1 cellular context compared by ENCODE assay signal in genomic region chr1:169271094-169271493, GRCh38.
TF ChIP-seq lines count a peak whose summit lies in the region.

No MANE protein-coding gene starts in this region.

TF ChIP-seq in K562, 482 proteins besides CTCF, POLR2A, EP300 and RAD21 (continued from another document):
- no peak for TF ChIP-seq TSHZ1 (CRISPR knock-in tag; IDR thresholded peaks at IDR 0.05)
- TF ChIP-seq ZNF76 (CRISPR knock-in tag; IDR thresholded peaks at IDR 0.05; ENCODE audit: borderline replicate concordance): no peak
- no peak for TF ChIP-seq HNRNPK (IDR thresholded peaks at IDR 0.05; ENCODE audit: low read depth, low read length, poor library complexity, severe bottlenecking)
- peak; percentile 46; the same call in 1 of the 2 replicates for TF ChIP-seq LCOR (CRISPR knock-in tag; IDR thresholded peaks at IDR 0.05)
- TF ChIP-seq MTA2 (IDR thresholded peaks at IDR 0.05; ENCODE audit: low read depth): peak; percentile 23; the same call in 1 of the 2 replicates
- no peak for TF ChIP-seq GATAD2B (IDR thresholded peaks at IDR 0.05; ENCODE audit: borderline replicate concordance)
- TF ChIP-seq, protein P1, sequence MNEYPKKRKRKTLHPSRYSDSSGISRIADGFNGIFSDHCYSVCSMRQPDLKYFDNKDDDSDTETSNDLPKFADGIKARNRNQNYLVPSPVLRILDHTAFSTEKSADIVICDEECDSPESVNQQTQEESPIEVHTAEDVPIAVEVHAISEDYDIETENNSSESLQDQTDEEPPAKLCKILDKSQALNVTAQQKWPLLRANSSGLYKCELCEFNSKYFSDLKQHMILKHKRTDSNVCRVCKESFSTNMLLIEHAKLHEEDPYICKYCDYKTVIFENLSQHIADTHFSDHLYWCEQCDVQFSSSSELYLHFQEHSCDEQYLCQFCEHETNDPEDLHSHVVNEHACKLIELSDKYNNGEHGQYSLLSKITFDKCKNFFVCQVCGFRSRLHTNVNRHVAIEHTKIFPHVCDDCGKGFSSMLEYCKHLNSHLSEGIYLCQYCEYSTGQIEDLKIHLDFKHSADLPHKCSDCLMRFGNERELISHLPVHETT (CRISPR knock-in tag; conservative IDR thresholded peaks at IDR 0.05 in 1 of 2, IDR thresholded peaks at IDR 0.05 in 1 of 2): 0 out of 4 replicates have a peak, but pooled peaks of 1 of the 2 experiments have one; percentile 20
- TF ChIP-seq FOSL1 (tag; conservative IDR thresholded peaks at IDR 0.05): 0 out of 2 replicates have a peak, but pooled peaks have one; percentile 34
- peak; percentile 65 for TF ChIP-seq NCOR1 (IDR thresholded peaks at IDR 0.05)
- TF ChIP-seq JUND (IDR thresholded peaks at IDR 0.05; ENCODE audit: borderline replicate concordance, low read depth, low read length): no peak
- peak; percentile 40; the same call in 1 of the 3 replicates for TF ChIP-seq JUND (tag; IDR thresholded peaks at IDR 0.05; ENCODE audit: borderline replicate concordance, low read depth, low read length)
- TF ChIP-seq FOXA3 (CRISPR knock-in tag; conservative IDR thresholded peaks at IDR 0.05 in 1 of 2, IDR thresholded peaks at IDR 0.05 in 1 of 2): peak in 1 of 2 experiments; percentile 53; a peak in 2 of 4 replicates
- peak; percentile 74 for TF ChIP-seq NFIC (IDR thresholded peaks at IDR 0.05)
- TF ChIP-seq HNRNPL (IDR thresholded peaks at IDR 0.05; ENCODE audit: low read depth, low read length): no peak
- TF ChIP-seq DPF2 (IDR thresholded peaks at IDR 0.05): 0 out of 2 replicates have a peak, but pooled peaks have one; percentile 31
- TF ChIP-seq NR2C1 (IDR thresholded peaks at IDR 0.05): no peak
- TF ChIP-seq NR2C1 (tag; IDR thresholded peaks at IDR 0.05): 0 out of 2 replicates have a peak, but pooled peaks have one; percentile 10
- TF ChIP-seq TEAD4 (IDR thresholded peaks at IDR 0.05; ENCODE audit: low read length): peak; percentile 74
- TF ChIP-seq TEAD4 (CRISPR knock-in tag; IDR thresholded peaks at IDR 0.05; ENCODE audit: borderline replicate concordance): no peak
- TF ChIP-seq POLR3A (IDR thresholded peaks at IDR 0.05; ENCODE audit: borderline replicate concordance, extremely low read depth, insufficient read depth, insufficient read length): no peak
- TF ChIP-seq HNRNPUL1 (IDR thresholded peaks at IDR 0.05; ENCODE audit: low read length): no peak
